ENCODE assay signal across 9 cellular contexts in genomic region chr11:62842171-62842717, GRCh38. TPM values are rescaled to one million over a fixed set of nuclear protein-coding genes. Genes with fewer than 3 reads are reported as not detected.
A peak's percentile ranks its signal among the peaks of the same experiment; 100 is the strongest.
DNase-seq lines count a peak whose midpoint lies in the region; ATAC-seq and TF ChIP-seq lines count a peak whose summit lies in the region.
"Had no signal": no experiment of that assay in that cellular context is flagged by ENCODE, and none has a peak within 500 bp of the region (broad histone marks: within the 10 kb centered on the region; RNA-seq: fewer than 3 reads in every experiment).

No MANE protein-coding gene starts in this region.

- H3K27ac ChIP-seq in ectodermal cell (ENCODE audit: insufficient read depth, low read depth, low read length, poor library complexity, severe bottlenecking) (peak overlapping the region; percentile 96), mucosa of rectum (ENCODE audit: low read depth in 2 of 2, low read length in 2 of 2) (peak overlapping the region; percentile 99), urinary bladder (ENCODE audit: low read depth) (peak overlapping the region; percentile 99)

- DNase-seq in GM12865 (ENCODE audit: low read depth) (peak; percentile 71), HCEC 1CT (no peak)

- H3K4me3 ChIP-seq in GM12865 (ENCODE audit: low read depth, low read length) (peak overlapping the region; percentile 58), ectodermal cell (ENCODE audit: insufficient read depth, low read depth, low read length) (peak overlapping the region; percentile 37), mucosa of rectum (ENCODE audit: low read length in 2 of 2) (peak overlapping the region; percentile 66 to 85), urinary bladder (ENCODE audit: low read depth, low read length) (peak overlapping the region; percentile 35)

- peak overlapping the region; percentile 90 to 96 for H3K9ac ChIP-seq in mucosa of rectum (ENCODE audit: low read depth in 1 of 2, low read length in 2 of 2)

- H3K9me3 ChIP-seq in ectodermal cell (ENCODE audit: control insufficient read depth, low read length) (no peaks in the 10 kb centered on the region), mucosa of rectum (ENCODE audit: control insufficient read depth in 2 of 2, low read length in 2 of 2) (no peaks in the 10 kb centered on the region)

- no peak for TF ChIP-seq CTCF in GM12865 (IDR thresholded peaks at IDR 0.05; ENCODE audit: insufficient read depth, low read depth, low read length, missing control alignments)

- no peak for ATAC-seq in SK-N-SH treated with all-trans-retinoic acid at 6 μM for 48 hours
- no peak for ATAC-seq in esophagus mucosa
- no peak for ATAC-seq in GM18873 (IDR thresholded peaks at IDR 0.05; ENCODE audit: low FRiP score, unreplicated experiment)

- H3K4me1 ChIP-seq in ectodermal cell (ENCODE audit: control insufficient read depth, insufficient read depth, low read length) (peaks cover 12% of the 10 kb centered on the region), mucosa of rectum (ENCODE audit: control insufficient read depth in 2 of 2, insufficient read depth in 2 of 2, low read length in 2 of 2) (peaks cover 15 to 19% of the 10 kb centered on the region in 2 donors), urinary bladder (ENCODE audit: insufficient read depth) (peaks cover 1% of the 10 kb centered on the region)

- H3K36me3 ChIP-seq in ectodermal cell (ENCODE audit: control insufficient read depth, insufficient read depth, low read length) (no peaks in the 10 kb centered on the region), mucosa of rectum (ENCODE audit: control insufficient read depth in 2 of 2, insufficient read depth in 2 of 2, low read length in 2 of 2) (peaks cover 0 to 5% of the 10 kb centered on the region in 2 donors), urinary bladder (ENCODE audit: insufficient read depth) (no peaks in the 10 kb centered on the region)

- 6% methylated on average over 30 of the region's 30 CpGs for WGBS in ectodermal cell, 2 experiments
- WGBS in urinary bladder: 7% methylated on average over 30 of the region's 30 CpGs

- H3K27me3 ChIP-seq in ectodermal cell (ENCODE audit: control insufficient read depth, insufficient read depth, low read length, poor library complexity, severe bottlenecking) (no peaks in the 10 kb centered on the region), mucosa of rectum (ENCODE audit: control insufficient read depth in 2 of 2, insufficient read depth in 2 of 2, low read length in 2 of 2) (no peaks in the 10 kb centered on the region)

TF ChIP-seq in SK-N-SH treated with all-trans-retinoic acid at 6 μM for 48 hours, 23 proteins besides CTCF, POLR2A, EP300 and RAD21:
- no peak for TF ChIP-seq TOX (CRISPR knock-in tag; IDR thresholded peaks at IDR 0.05; ENCODE audit: borderline replicate concordance)
- TF ChIP-seq ZFP3 (CRISPR knock-in tag; IDR thresholded peaks at IDR 0.05): 0 out of 2 replicates have a peak, but pooled peaks have one; percentile 10
- TF ChIP-seq TSHZ2 (CRISPR knock-in tag; IDR thresholded peaks at IDR 0.05): 0 out of 2 replicates have a peak, but pooled peaks have one; percentile 58
- TF ChIP-seq CSDC2 (CRISPR knock-in tag; IDR thresholded peaks at IDR 0.05): peak; percentile 61; the same call in 1 of the 2 replicates
- TF ChIP-seq SNAI2 (CRISPR knock-in tag; IDR thresholded peaks at IDR 0.05): peak; percentile 75; the same call in 1 of the 2 replicates
- no peak for TF ChIP-seq ISL1 (CRISPR knock-in tag; IDR thresholded peaks at IDR 0.05)

RNA-seq across cellular contexts. Expression of gene WDR74, which starts 2.9 kb away (rescaled TPM):
- polyA plus RNA-seq in ectodermal cell (2013, experiment 1 of 4): 68.2 TPM
- 59.2 TPM for polyA plus RNA-seq in ectodermal cell (2013, experiment 2 of 4)
- polyA plus RNA-seq in ectodermal cell (2013, experiment 3 of 4): 198 TPM
- 116 TPM for polyA plus RNA-seq in ectodermal cell (2013, experiment 4 of 4)
- total RNA-seq in urinary bladder: 31.1 TPM
- 47.1 TPM for polyA plus RNA-seq in urinary bladder
- total RNA-seq in esophagus mucosa: 41.0 TPM

RNA-seq across cellular contexts. Expression of gene TEX54, which starts 9.6 kb away (rescaled TPM):
- not detected for polyA plus RNA-seq in ectodermal cell (2013, experiment 1 of 4)
- polyA plus RNA-seq in ectodermal cell (2013, experiment 2 of 4): not detected
- not detected for polyA plus RNA-seq in ectodermal cell (2013, experiment 3 of 4)
- polyA plus RNA-seq in ectodermal cell (2013, experiment 4 of 4): not detected
- total RNA-seq in urinary bladder: not detected
- polyA plus RNA-seq in urinary bladder: not detected
- total RNA-seq in esophagus mucosa: not detected
- total RNA-seq: RPMI7951 had no signal

RNA-seq across cellular contexts. Expression of gene STX5, which starts 10.4 kb away (rescaled TPM):
- 46.6 TPM for polyA plus RNA-seq in ectodermal cell (2013, experiment 1 of 4)
- 47.9 TPM for polyA plus RNA-seq in ectodermal cell (2013, experiment 2 of 4)
- 37.6 TPM for polyA plus RNA-seq in ectodermal cell (2013, experiment 3 of 4)
- polyA plus RNA-seq in ectodermal cell (2013, experiment 4 of 4): 43.4 TPM
- total RNA-seq in urinary bladder (30.0 TPM), esophagus mucosa (25.1 TPM)
- polyA plus RNA-seq in urinary bladder: 32.0 TPM

RNA-seq across cellular contexts. Expression of gene NXF1, which starts 37.0 kb away (rescaled TPM):
- polyA plus RNA-seq in ectodermal cell (2013, experiment 1 of 4): 77.1 TPM
- polyA plus RNA-seq in ectodermal cell (2013, experiment 2 of 4): 93.5 TPM
- 67.9 TPM for polyA plus RNA-seq in ectodermal cell (2013, experiment 3 of 4)
- polyA plus RNA-seq in ectodermal cell (2013, experiment 4 of 4): 74.0 TPM
- total RNA-seq in urinary bladder (32.4 TPM), esophagus mucosa (39.1 TPM)
- 103 TPM for polyA plus RNA-seq in urinary bladder

RNA-seq across cellular contexts. Expression of gene SLC3A2, which starts 38.5 kb away (rescaled TPM):
- 174 TPM for polyA plus RNA-seq in ectodermal cell (2013, experiment 1 of 4)
- 183 TPM for polyA plus RNA-seq in ectodermal cell (2013, experiment 2 of 4)
- 116 TPM for polyA plus RNA-seq in ectodermal cell (2013, experiment 3 of 4)
- 130 TPM for polyA plus RNA-seq in ectodermal cell (2013, experiment 4 of 4)
- total RNA-seq in urinary bladder: 45.0 TPM
- polyA plus RNA-seq in urinary bladder: 126 TPM
- 233 TPM for total RNA-seq in esophagus mucosa
